Comparison of ENCODE assay signal across 17 cellular contexts in genomic region chr1:32889731-32890278, GRCh38. TPM values are rescaled to one million over a fixed set of nuclear protein-coding genes. Genes with fewer than 3 reads are reported as not detected.
DNase-seq lines count a peak whose midpoint lies in the region; TF ChIP-seq lines count a peak whose summit lies in the region.
"Had no signal": no experiment of that assay in that cellular context is flagged by ENCODE, and none has a peak within 500 bp of the region (broad histone marks: within the 10 kb centered on the region; RNA-seq: fewer than 3 reads in every experiment).

No MANE protein-coding gene starts in this region.

- intact Hi-C loops in spleen (cut with DNase I; ENCODE audit: low total_unique reads), result no loop called here

- H3K9ac ChIP-seq in mesenchymal stem cell (ENCODE audit: low read length), result no peak overlapping the region
- H3K9ac ChIP-seq: BLaER1 treated with 17β-estradiol and CSF1 and Interleukin-3, amounts not matched to agents 10 nM and 100 nM had no signal

- H2BK15ac ChIP-seq in mesenchymal stem cell (ENCODE audit: low read depth, poor library complexity, severe bottlenecking), result peak overlapping the region; percentile 7

- H3K4me1 ChIP-seq in mesenchymal stem cell (ENCODE audit: control insufficient read depth, insufficient read depth, low read depth, low read length), result peaks cover 20% of the 10 kb centered on the region
- H3K4me1 ChIP-seq in spleen, result peaks cover 6 to 36% (median 24%) of the 10 kb centered on the region in 6 donors
- peaks cover 30% of the 10 kb centered on the region for H3K4me1 ChIP-seq in suprapubic skin

- TF ChIP-seq CTCF in WERI-Rb-1 (IDR thresholded peaks at IDR 0.05; ENCODE audit: low read depth, low read length), result no peak
- no peak for TF ChIP-seq CTCF in spleen (IDR thresholded peaks at IDR 0.05 in 8 of 11, conservative IDR thresholded peaks at IDR 0.05 in 3 of 11)
- TF ChIP-seq CTCF in suprapubic skin (IDR thresholded peaks at IDR 0.05), result no peak

- H3K27me3 ChIP-seq in WERI-Rb-1 (ENCODE audit: insufficient read depth, low read depth, severe bottlenecking) (no peaks in the 10 kb centered on the region), mesenchymal stem cell (ENCODE audit: control insufficient read depth in 1 of 2, insufficient read depth in 1 of 2, low read length in 2 of 2) (peaks cover 68 to 78% of the 10 kb centered on the region in 2 experiments), spleen (replicated peaks in 1 of 7) (peaks cover 0 to 100% (median 63%) of the 10 kb centered on the region in 7 donors), suprapubic skin (peaks cover 51% of the 10 kb centered on the region), MG63 (peaks cover 7% of the 10 kb centered on the region; the same call in 1 of the 2 replicates)

- H2AK5ac ChIP-seq in mesenchymal stem cell (ENCODE audit: low read length, severe bottlenecking), result no peak overlapping the region

- no peak overlapping the region for H4K8ac ChIP-seq in mesenchymal stem cell (ENCODE audit: low read length)

- no peak overlapping the region for H2AFZ ChIP-seq in mesenchymal stem cell (ENCODE audit: low read depth, low read length)
- H2AFZ ChIP-seq: GM23338 had no signal

- peak; percentile 48 for DNase-seq in activated effector memory CD4-positive, alpha-beta T cell treated with anti-CD3 and anti-CD28 coated beads, Interleukin-2, amount 50 U/mL, for 16 hours
- DNase-seq in activated effector memory CD4-positive, alpha-beta T cell treated with Interleukin-2 at 50 U/mL for 16 hours, result no peak
- no peak for DNase-seq in WERI-Rb-1
- no peak for DNase-seq in mesenchymal stem cell
- peak; percentile 3 for DNase-seq in spleen
- DNase-seq in DMS 273 treated with DMSO at 0.1 percent for 48 hours (lab: John Stamatoyannopoulos, UW), result no peak
- DNase-seq in suprapubic skin (ENCODE audit: low spot score in 2 of 2), result no peak
- no peak for DNase-seq in MG63
- DNase-seq: ACHN; Calu3; CD4-positive, CD25-positive, alpha-beta regulatory T cell; DMS79; H7 had no signal

- no peak overlapping the region for H3K14ac ChIP-seq in mesenchymal stem cell (ENCODE audit: low read length in 2 of 2)

- no peak overlapping the region for H3K23ac ChIP-seq in mesenchymal stem cell (ENCODE audit: low read length in 2 of 2)

- TF ChIP-seq POLR2A in spleen (IDR thresholded peaks at IDR 0.05), result no peak
- no peak for TF ChIP-seq POLR2A in suprapubic skin (IDR thresholded peaks at IDR 0.05)

- H2BK12ac ChIP-seq in mesenchymal stem cell (ENCODE audit: low read length in 2 of 2), result no peak overlapping the region

- TF ChIP-seq EP300 in suprapubic skin (IDR thresholded peaks at IDR 0.05), result no peak

- H3K4me3 ChIP-seq in WERI-Rb-1 (ENCODE audit: low read depth, low read length), result no peak overlapping the region
- H3K4me3 ChIP-seq in mesenchymal stem cell (ENCODE audit: insufficient read depth in 1 of 2, low read depth in 1 of 2, low read length in 2 of 2), result no peak overlapping the region
- no peak overlapping the region for H3K4me3 ChIP-seq in spleen
- no peak overlapping the region for H3K4me3 ChIP-seq in suprapubic skin
- no peak overlapping the region for H3K4me3 ChIP-seq in MG63
- H3K4me3 ChIP-seq: BLaER1 treated with 17β-estradiol and CSF1 and Interleukin-3, amounts not matched to agents 10 nM and 100 nM; GM23338 had no signal

- no peaks in the 10 kb centered on the region for H3K79me1 ChIP-seq in mesenchymal stem cell (replicated peaks; ENCODE audit: low read length, poor library complexity, severe bottlenecking)

- H2BK5ac ChIP-seq in mesenchymal stem cell (ENCODE audit: low read depth, low read length, poor library complexity, severe bottlenecking), result no peak overlapping the region

- H4K91ac ChIP-seq in mesenchymal stem cell (ENCODE audit: low read length), result no peak overlapping the region

- WGBS in mesenchymal stem cell, result 88% methylated on average over 3 of the region's 3 CpGs
- WGBS in spleen, 5 donors, result 83 to 96% (median 88%) methylated on average over 3 of the region's 3 CpGs
- 86% methylated on average over 2 of the region's 3 CpGs for WGBS in suprapubic skin

- no peak overlapping the region for H3K4me2 ChIP-seq in mesenchymal stem cell (ENCODE audit: low read length, poor library complexity, severe bottlenecking)
- H3K4me2 ChIP-seq: BLaER1 treated with 17β-estradiol and CSF1 and Interleukin-3, amounts not matched to agents 10 nM and 100 nM; GM23338 had no signal

- H3K9me3 ChIP-seq in WERI-Rb-1 (ENCODE audit: severe bottlenecking), result no peaks in the 10 kb centered on the region
- H3K9me3 ChIP-seq in mesenchymal stem cell (ENCODE audit: control insufficient read depth, low read length), result no peaks in the 10 kb centered on the region
- no peaks in the 10 kb centered on the region for H3K9me3 ChIP-seq in spleen
- H3K9me3 ChIP-seq in suprapubic skin, result no peaks in the 10 kb centered on the region
- H3K9me3 ChIP-seq in MG63, result no peaks in the 10 kb centered on the region
- H3K9me3 ChIP-seq: BLaER1 treated with 17β-estradiol and CSF1 and Interleukin-3, amounts not matched to agents 10 nM and 100 nM had no signal

- H3K36me3 ChIP-seq in WERI-Rb-1 (peaks cover 30% of the 10 kb centered on the region), mesenchymal stem cell (ENCODE audit: control insufficient read depth in 1 of 2, insufficient read depth in 2 of 2, low read depth in 1 of 2, low read length in 2 of 2) (no peaks in the 10 kb centered on the region), spleen (no peaks in the 10 kb centered on the region), suprapubic skin (no peaks in the 10 kb centered on the region), MG63 (no peaks in the 10 kb centered on the region)
- H3K36me3 ChIP-seq: BLaER1 treated with 17β-estradiol and CSF1 and Interleukin-3, amounts not matched to agents 10 nM and 100 nM had no signal

- H2BK120ac ChIP-seq in mesenchymal stem cell (ENCODE audit: low read depth, low read length), result no peak overlapping the region

- no peak overlapping the region for H3K4ac ChIP-seq in mesenchymal stem cell (ENCODE audit: low read depth in 1 of 2, low read length in 2 of 2)

- H3K18ac ChIP-seq in mesenchymal stem cell (ENCODE audit: low read depth in 1 of 2, low read length in 2 of 2), result no peak overlapping the region

- H3K27ac ChIP-seq in WERI-Rb-1 (peak overlapping the region; percentile 5), mesenchymal stem cell (ENCODE audit: low read length, poor library complexity, severe bottlenecking) (no peak overlapping the region), spleen (no peak overlapping the region), suprapubic skin (no peak overlapping the region)
- H3K27ac ChIP-seq: BLaER1 treated with 17β-estradiol and CSF1 and Interleukin-3, amounts not matched to agents 10 nM and 100 nM had no signal

RNA-seq across cellular contexts. Expression of gene HPCA, which starts 3.5 kb away (rescaled TPM):
- polyA plus RNA-seq in mesenchymal stem cell (2013, experiment 1 of 2), result 0.14 TPM
- 0.42 TPM for polyA plus RNA-seq in mesenchymal stem cell (2013, experiment 2 of 2)
- total RNA-seq in spleen (under 1 TPM in 1 of 7 donors, not detected in 6; 0.32 TPM), suprapubic skin (not detected)
- under 1 TPM in 2 of 3 donors, not detected in 1; 0.29 to 0.33 TPM for polyA plus RNA-seq in spleen
- not detected in 2 replicates for total RNA-seq in MG63 (2014; rRNA removed; shearing (Covaris generic); ENCODE audit: low replicate concordance)
- total RNA-seq: A172; Calu3; CD4-positive, CD25-positive, alpha-beta regulatory T cell; G401 had no signal
- polyA plus RNA-seq: CD4-positive, CD25-positive, alpha-beta regulatory T cell had no signal

RNA-seq across cellular contexts. Expression of gene TMEM54, which starts 11.4 kb away (rescaled TPM):
- polyA plus RNA-seq in mesenchymal stem cell (2013, experiment 1 of 2), result 10.2 TPM
- 10.4 TPM for polyA plus RNA-seq in mesenchymal stem cell (2013, experiment 2 of 2)
- total RNA-seq in spleen (10 to 100 TPM in 6 of 7 donors, 1 to 10 TPM in 1; 9.9 to 24.6 (median 12.5) TPM), suprapubic skin (100 to 1,000 TPM in 3 of 4 donors, 10 to 100 TPM in 1; 61.9 to 283 (median 228) TPM)
- polyA plus RNA-seq in spleen, result 10 to 100 TPM in 1 of 3 donors, 1 to 10 TPM in 2; 4.3 to 14.1 (median 5.6) TPM
- 6.3 and 30.7 TPM in 2 replicates for total RNA-seq in MG63 (2014; rRNA removed; shearing (Covaris generic); ENCODE audit: low replicate concordance)
- total RNA-seq: CD4-positive, CD25-positive, alpha-beta regulatory T cell had no signal
- polyA plus RNA-seq: CD4-positive, CD25-positive, alpha-beta regulatory T cell had no signal

RNA-seq across cellular contexts. Expression of gene FNDC5, which starts 19.1 kb away (rescaled TPM):
- polyA plus RNA-seq in mesenchymal stem cell (2013, experiment 1 of 2), result 0.32 TPM
- polyA plus RNA-seq in mesenchymal stem cell (2013, experiment 2 of 2), result 0.33 TPM
- total RNA-seq in spleen (not detected), suprapubic skin (1 to 10 TPM in 2 of 4 donors, under 1 TPM in 1, not detected in 1; 0.48 to 3.0 (median 1.6) TPM)
- polyA plus RNA-seq in spleen, result under 1 TPM in 2 of 3 donors, not detected in 1; 0.30 TPM
- 0.23 TPM in 1 of 2 replicates, not detected in the other for total RNA-seq in MG63 (2014; rRNA removed; shearing (Covaris generic); ENCODE audit: low replicate concordance)
- total RNA-seq: A172; Calu3; CD4-positive, CD25-positive, alpha-beta regulatory T cell had no signal
- polyA plus RNA-seq: CD4-positive, CD25-positive, alpha-beta regulatory T cell had no signal

Comparison
In these comparisons a context has a peak if more than half of its experiments do, and no peak if none do; other contexts are left out.
1. DNase-seq: peak in activated effector memory CD4-positive, alpha-beta T cell treated with anti-CD3 and anti-CD28 coated beads, Interleukin-2, amount 50 U/mL, for 16 hours (single experiment) and spleen (single experiment); none in activated effector memory CD4-positive, alpha-beta T cell treated with Interleukin-2 at 50 U/mL for 16 hours (single experiment), WERI-Rb-1 (single experiment), mesenchymal stem cell (single experiment), DMS 273 treated with DMSO at 0.1 percent for 48 hours (single experiment), suprapubic skin (0 of 2) and MG63 (single experiment).